In the genomic region with DNA sequence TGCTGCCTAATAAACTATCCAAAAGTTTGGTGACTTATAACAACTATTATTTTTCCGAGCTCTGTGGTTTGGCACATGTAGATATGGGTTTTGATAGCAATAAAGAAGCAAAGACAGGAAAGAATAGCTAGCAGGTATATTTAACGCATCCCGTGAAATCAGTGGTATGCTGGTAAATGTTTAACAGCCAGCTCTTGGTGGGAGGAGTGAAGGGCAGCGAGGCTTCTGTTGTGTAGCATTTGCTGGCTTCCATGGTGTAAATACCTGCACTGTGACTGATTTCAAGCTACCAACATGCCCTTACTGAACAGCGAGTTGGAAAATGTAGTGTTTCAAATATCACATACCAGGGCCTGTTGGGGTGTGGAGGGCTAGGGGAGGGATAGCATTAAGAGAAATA, we compare ENCODE assay signal across 24 cellular contexts.
"Had no signal": no experiment of that assay in that cellular context is flagged by ENCODE, and none has a peak within 500 bp of the region (broad histone marks: within the 10 kb centered on the region; RNA-seq: fewer than 3 reads in every experiment).

No MANE protein-coding gene starts in this region.

- H3K36me3 Mint-ChIP-seq: memory B cell; natural killer cell treated with Interleukin-12 subunit alpha and Interleukin-12 subunit beta and Interleukin-15 and Interleukin-18, amount 100 ng/mL, for 72 hours; neural progenitor cell had no signal

- H3K9me3 ChIP-seq: esophagus squamous epithelium, right atrium auricular region, transverse colon, vagina had no signal

- H3K9me3 Mint-ChIP-seq: natural killer cell treated with Interleukin-12 subunit alpha and Interleukin-12 subunit beta and Interleukin-15 and Interleukin-18, amount 100 ng/mL, for 72 hours had no signal

- H3K4me1 Mint-ChIP-seq: memory B cell; naive B cell; stimulated activated naive B cell treated with anti-CD40 and anti-IgM and Interleukin-4, amounts not matched to agents 10 μg/mL and 1 μg/mL and 100 μg/mL, for 72 hours had no signal

- H3K27ac ChIP-seq: esophagus squamous epithelium, neural progenitor cell, parathyroid adenoma, right atrium auricular region, skin epidermis, spleen, transverse colon, vagina had no signal

- H3K9ac ChIP-seq: neural progenitor cell, parathyroid adenoma had no signal

- H3K27me3 ChIP-seq: neural progenitor cell, right atrium auricular region, transverse colon, vagina had no signal

- ATAC-seq: effector memory CD8-positive, alpha-beta T cell; left lobe of liver; natural killer cell treated with Interleukin-12 subunit alpha and Interleukin-12 subunit beta and Interleukin-15 and Interleukin-18, amount 100 ng/mL, for 72 hours; stimulated activated naive B cell treated with anti-CD40 and anti-IgM and Interleukin-4, amounts not matched to agents 10 μg/mL and 1 μg/mL and 100 μg/mL, for 72 hours had no signal

- H3K4me1 ChIP-seq: esophagus squamous epithelium, parathyroid adenoma, right atrium auricular region, spleen, vagina had no signal

- H3K4me2 ChIP-seq: neural progenitor cell had no signal

- FAIRE-seq: endometrium, keratinocyte had no signal

- H2AFZ ChIP-seq: neural progenitor cell, parathyroid adenoma had no signal

- H3K4me3 ChIP-seq: esophagus squamous epithelium, lung, neural progenitor cell, right atrium auricular region, skin epidermis, spleen, transverse colon, vagina had no signal

- H3K27ac Mint-ChIP-seq: effector memory CD8-positive, alpha-beta T cell; memory B cell; naive B cell; natural killer cell treated with Interleukin-12 subunit alpha and Interleukin-12 subunit beta and Interleukin-15 and Interleukin-18, amount 100 ng/mL, for 72 hours; neural progenitor cell; progenitor cell of endocrine pancreas; stimulated activated naive B cell treated with anti-CD40 and anti-IgM and Interleukin-4, amounts not matched to agents 10 μg/mL and 1 μg/mL and 100 μg/mL, for 72 hours; stimulated activated naive CD8-positive, alpha-beta T cell treated with anti-CD3 and anti-CD28 coated beads, Interleukin-15, Interleukin-2, amounts not matched to agents 100 ng/mL and 50 ng/mL, for 24 hours had no signal

- H3K79me2 ChIP-seq: parathyroid adenoma had no signal

- H3K4me3 Mint-ChIP-seq: effector memory CD8-positive, alpha-beta T cell; memory B cell; naive B cell; natural killer cell treated with Interleukin-12 subunit alpha and Interleukin-12 subunit beta and Interleukin-15 and Interleukin-18, amount 100 ng/mL, for 72 hours; neural progenitor cell; stimulated activated naive B cell treated with anti-CD40 and anti-IgM and Interleukin-4, amounts not matched to agents 10 μg/mL and 1 μg/mL and 100 μg/mL, for 72 hours; stimulated activated naive CD8-positive, alpha-beta T cell treated with anti-CD3 and anti-CD28 coated beads, Interleukin-15, Interleukin-2, amounts not matched to agents 100 ng/mL and 50 ng/mL, for 24 hours had no signal

- H3K36me3 ChIP-seq: esophagus squamous epithelium, neural progenitor cell, right atrium auricular region, spleen, transverse colon, vagina had no signal

- DNase-seq: cerebellar nuclear complex; cortex of kidney; effector memory CD8-positive, alpha-beta T cell; erythroblast; esophagus squamous epithelium; foreskin melanocyte; naive B cell; spleen; stimulated activated CD4-positive, alpha-beta T cell treated with anti-CD3 and anti-CD28 coated beads, Interleukin-2, amount 100 ng/mL, for 48 hours; stimulated activated naive B cell treated with anti-CD40 and anti-IgM and Interleukin-4, amounts not matched to agents 10 μg/mL and 1 μg/mL and 100 μg/mL, for 72 hours; transverse colon had no signal
